ENCODE assay signal across 21 cellular contexts in the genomic region with DNA sequence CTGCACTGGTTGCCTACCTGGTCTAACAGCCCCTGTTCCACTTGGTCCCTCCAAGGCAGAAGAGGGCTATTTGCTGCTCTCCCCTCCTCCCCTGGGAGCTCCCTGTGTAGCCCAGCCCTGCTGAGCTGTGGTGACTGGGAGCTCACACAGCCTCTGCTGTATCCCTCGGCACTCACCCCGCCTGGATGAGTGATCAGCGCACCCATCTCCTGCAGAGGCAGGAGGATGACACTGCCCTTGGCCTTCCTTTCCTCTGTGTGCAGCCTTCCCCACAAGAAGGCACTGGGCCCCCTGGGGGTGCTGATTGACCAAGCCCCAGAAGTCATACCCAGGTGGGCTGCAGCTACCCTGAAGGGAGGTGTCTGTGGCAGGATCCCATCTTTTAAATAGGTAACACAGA.
DNase-seq lines count a peak whose midpoint lies in the region; ATAC-seq and TF ChIP-seq lines count a peak whose summit lies in the region.
"Had no signal": no experiment of that assay in that cellular context is flagged by ENCODE, and none has a peak within 500 bp of the region (broad histone marks: within the 10 kb centered on the region; RNA-seq: fewer than 3 reads in every experiment).

No MANE protein-coding gene starts in this region.

- no peak overlapping the region for H4K5ac ChIP-seq in IMR-90 (ENCODE audit: low read depth, low read length)

- no peak overlapping the region for H2BK20ac ChIP-seq in IMR-90 (ENCODE audit: low read depth, low read length)

- no TSS peak for BruUV-seq in IMR-90 (replicated peaks; lab: Mats Ljungman, UMichigan)

- TF ChIP-seq RAD21 in IMR-90 (IDR thresholded peaks at IDR 0.05; ENCODE audit: low read length) = no peak

- no peak overlapping the region for H3K4me2 ChIP-seq in IMR-90 (ENCODE audit: low read depth, low read length)

- H2BK5ac ChIP-seq in IMR-90 (ENCODE audit: low read depth, low read length, poor library complexity, severe bottlenecking) = no peak overlapping the region

- H2AK9ac ChIP-seq in IMR-90 (replicated peaks; ENCODE audit: low read depth, low read length, poor library complexity) = peak overlapping the region; percentile 82

- H2AK5ac ChIP-seq in IMR-90 (ENCODE audit: low read depth, low read length) = no peak overlapping the region

- ATAC-seq in Right ventricle myocardium inferior (no peak), left ventricle myocardium superior (no peak), IMR-90 (ENCODE audit: low read depth) (peak; percentile 30; the same call in 1 of the 2 replicates)
- ATAC-seq: Panc1 had no signal

- no peak overlapping the region for H2BK120ac ChIP-seq in IMR-90 (ENCODE audit: low read depth, low read length)

- H4K8ac ChIP-seq in IMR-90 (ENCODE audit: low read depth in 2 of 2, low read length in 2 of 2) = no peak overlapping the region

- no peak overlapping the region for H3K9ac ChIP-seq in IMR-90 (ENCODE audit: low read depth, low read length)

- H3K27ac ChIP-seq in IMR-90 (ENCODE audit: insufficient read depth, low read length) (no peak overlapping the region), thymus (ENCODE audit: low read depth) (peak overlapping the region; percentile 8)
- H3K27ac ChIP-seq: 22Rv1, SK-N-MC had no signal

- H3K4me1 ChIP-seq in IMR-90 (ENCODE audit: control insufficient read depth, insufficient read depth, low read length) (peaks cover 13% of the 10 kb centered on the region), thymus (ENCODE audit: control insufficient read depth, insufficient read depth, low read length) (no peaks in the 10 kb centered on the region)
- H3K4me1 ChIP-seq: HAP-1 had no signal

- dilution Hi-C loops in IMR-90 (cut with HindIII; ENCODE audit: low sequenced_read_pairs, unreplicated experiment) = no loop called here

- no peak overlapping the region for H4K91ac ChIP-seq in IMR-90 (ENCODE audit: insufficient read depth, low read depth, low read length)

- H3K23ac ChIP-seq in IMR-90 (ENCODE audit: low read depth, low read length) = no peak overlapping the region

- H3K79me1 ChIP-seq in IMR-90 (ENCODE audit: low read depth in 1 of 2, low read length in 2 of 2) = peaks cover 9 to 48% of the 10 kb centered on the region in 2 experiments

- H4K20me1 ChIP-seq in IMR-90 (ENCODE audit: insufficient read depth, low read length) = peaks cover 12% of the 10 kb centered on the region; the same call in 1 of the 2 replicates

- no peak overlapping the region for H3K18ac ChIP-seq in IMR-90 (ENCODE audit: low read depth, low read length)

- H3K4ac ChIP-seq in IMR-90 (ENCODE audit: low read depth, low read length) = no peak overlapping the region

- intact Hi-C loops in Right ventricle myocardium inferior (cut with DNase I) = no loop called here
- intact Hi-C loops in left ventricle myocardium superior (cut with micrococcal nuclease) = no loop called here
- intact Hi-C loops in IMR-90 (cut with micrococcal nuclease) = loop anchor here (5.0 kb wide), 1 partner anchor 131 kb away; no protein-coding TSS in a partner anchor

- POLR2A ChIA-PET in IMR-90 (lab: Charles Lee; ENCODE audit: unreplicated experiment) = interaction anchor here (0.5 kb wide), 1 partner anchor 63 kb away, joined by 8 read pairs; no protein-coding TSS in a partner anchor

- whole genome bisulfite sequencing in IMR-90 (ENCODE audit: extremely low coverage in 2 of 2, insufficient read length in 1 of 2), 2 experiments = 100% methylated on average over 2 of the region's 3 CpGs; no CpG with 5 or more reads in 1 of the 2 experiments
- WGBS in thymus = 95% methylated on average over 3 of the region's 3 CpGs

- no peak overlapping the region for H3K14ac ChIP-seq in IMR-90 (replicated peaks; ENCODE audit: low read depth, low read length)

- H2BK15ac ChIP-seq in IMR-90 (ENCODE audit: low read depth, low read length) = no peak overlapping the region

- TF ChIP-seq POLR2A in IMR-90 (IDR thresholded peaks at IDR 0.05; ENCODE audit: low read depth, low read length) = no peak

- peaks cover 9% of the 10 kb centered on the region for H3K9me1 ChIP-seq in IMR-90 (ENCODE audit: insufficient read depth, low read length)

- no peaks in the 10 kb centered on the region for H3K9me3 ChIP-seq in IMR-90 (ENCODE audit: control insufficient read depth, insufficient read depth, low read length)
- no peaks in the 10 kb centered on the region for H3K9me3 ChIP-seq in thymus (ENCODE audit: control insufficient read depth)
- H3K9me3 ChIP-seq: HAP-1 had no signal

- CTCF ChIA-PET in IMR-90 (lab: Yijun Ruan, JAX) = no interaction called here

- TF ChIP-seq CTCF in IMR-90 (conservative IDR thresholded peaks at IDR 0.05; ENCODE audit: low read depth, low read length) = no peak
- TF ChIP-seq CTCF in fibroblast of mammary gland (conservative IDR thresholded peaks at IDR 0.05; ENCODE audit: control insufficient read depth, insufficient read depth, low read depth, low read length) = no peak

- H3K4me3 ChIP-seq in IMR-90 (ENCODE audit: insufficient read depth, low read depth, low read length) = no peak overlapping the region
- no peak overlapping the region for H3K4me3 ChIP-seq in fibroblast of mammary gland (ENCODE audit: control insufficient read depth, low read depth, low read length)
- H3K4me3 ChIP-seq in thymus (ENCODE audit: low read length) = no peak overlapping the region
- H3K4me3 ChIP-seq: HAP-1, SK-N-MC had no signal

- H3K36me3 ChIP-seq in IMR-90 (ENCODE audit: control insufficient read depth, insufficient read depth, low read length) = no peaks in the 10 kb centered on the region
- H3K36me3 ChIP-seq in thymus (ENCODE audit: control insufficient read depth, insufficient read depth) = no peaks in the 10 kb centered on the region
- H3K36me3 ChIP-seq: HAP-1 had no signal

- H3K27me3 ChIP-seq in IMR-90 (ENCODE audit: control insufficient read depth, insufficient read depth, low read length) (no peaks in the 10 kb centered on the region), thymus (ENCODE audit: control insufficient read depth, insufficient read depth) (no peaks in the 10 kb centered on the region)

- no peak overlapping the region for H2AFZ ChIP-seq in IMR-90 (replicated peaks; ENCODE audit: low read length, poor library complexity)

- DNase-seq in Right ventricle myocardium inferior (ENCODE audit: missing footprints) = peak; percentile 11
- no peak for DNase-seq in left ventricle myocardium superior
- DNase-seq in IMR-90 = peak; percentile 29
- peak; percentile 30 for DNase-seq in fibroblast of mammary gland (ENCODE audit: low read depth)
- no peak for DNase-seq in DMS53 treated with DMSO at 0.1 percent for 48 hours (lab: John Stamatoyannopoulos, UW; ENCODE audit: unreplicated experiment)
- no peak for DNase-seq in NCI-H82 (lab: John Stamatoyannopoulos, UW)
- no peak for DNase-seq in retina
- DNase-seq: CD4-positive, CD25-positive, alpha-beta regulatory T cell; COR-L47; MM.1S; NCI-H1092; NCI-H146; NCI-H2029 treated with DMSO at 0.1 percent for 48 hours; NCI-H2171 treated with DMSO at 0.1 percent for 48 hours; NCI-H446 treated with DMSO at 0.1 percent for 48 hours; NCI-H69 had no signal

- no peak overlapping the region for H3K56ac ChIP-seq in IMR-90 (ENCODE audit: extremely low read depth, insufficient read depth, low read length)

- in situ Hi-C loops in IMR-90 (cut with MboI; ENCODE audit: low sequenced_read_pairs) = no loop called here

TF ChIP-seq in IMR-90, 13 proteins besides CTCF, POLR2A, EP300 and RAD21:
- TF ChIP-seq, protein P1, sequence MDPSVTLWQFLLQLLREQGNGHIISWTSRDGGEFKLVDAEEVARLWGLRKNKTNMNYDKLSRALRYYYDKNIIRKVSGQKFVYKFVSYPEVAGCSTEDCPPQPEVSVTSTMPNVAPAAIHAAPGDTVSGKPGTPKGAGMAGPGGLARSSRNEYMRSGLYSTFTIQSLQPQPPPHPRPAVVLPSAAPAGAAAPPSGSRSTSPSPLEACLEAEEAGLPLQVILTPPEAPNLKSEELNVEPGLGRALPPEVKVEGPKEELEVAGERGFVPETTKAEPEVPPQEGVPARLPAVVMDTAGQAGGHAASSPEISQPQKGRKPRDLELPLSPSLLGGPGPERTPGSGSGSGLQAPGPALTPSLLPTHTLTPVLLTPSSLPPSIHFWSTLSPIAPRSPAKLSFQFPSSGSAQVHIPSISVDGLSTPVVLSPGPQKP (IDR thresholded peaks at IDR 0.05; ENCODE audit: borderline replicate concordance, low read depth, low read length) = no peak
- TF ChIP-seq MAFK (IDR thresholded peaks at IDR 0.05; ENCODE audit: low read depth, low read length) (no peak), CHD1 (IDR thresholded peaks at IDR 0.05; ENCODE audit: low read depth, low read length) (no peak), FOS (IDR thresholded peaks at IDR 0.05; ENCODE audit: low read depth, low read length) (no peak)

Comparison
In these comparisons a context has a peak if more than half of its experiments do, and no peak if none do; other contexts are left out.
1. DNase-seq: peak in Right ventricle myocardium inferior (single experiment), IMR-90 (single experiment) and fibroblast of mammary gland (single experiment); none in left ventricle myocardium superior (single experiment), DMS53 treated with DMSO at 0.1 percent for 48 hours (single experiment), NCI-H82 (single experiment) and retina (single experiment).